8 cellular contexts compared by ENCODE assay signal in the genomic region with DNA sequence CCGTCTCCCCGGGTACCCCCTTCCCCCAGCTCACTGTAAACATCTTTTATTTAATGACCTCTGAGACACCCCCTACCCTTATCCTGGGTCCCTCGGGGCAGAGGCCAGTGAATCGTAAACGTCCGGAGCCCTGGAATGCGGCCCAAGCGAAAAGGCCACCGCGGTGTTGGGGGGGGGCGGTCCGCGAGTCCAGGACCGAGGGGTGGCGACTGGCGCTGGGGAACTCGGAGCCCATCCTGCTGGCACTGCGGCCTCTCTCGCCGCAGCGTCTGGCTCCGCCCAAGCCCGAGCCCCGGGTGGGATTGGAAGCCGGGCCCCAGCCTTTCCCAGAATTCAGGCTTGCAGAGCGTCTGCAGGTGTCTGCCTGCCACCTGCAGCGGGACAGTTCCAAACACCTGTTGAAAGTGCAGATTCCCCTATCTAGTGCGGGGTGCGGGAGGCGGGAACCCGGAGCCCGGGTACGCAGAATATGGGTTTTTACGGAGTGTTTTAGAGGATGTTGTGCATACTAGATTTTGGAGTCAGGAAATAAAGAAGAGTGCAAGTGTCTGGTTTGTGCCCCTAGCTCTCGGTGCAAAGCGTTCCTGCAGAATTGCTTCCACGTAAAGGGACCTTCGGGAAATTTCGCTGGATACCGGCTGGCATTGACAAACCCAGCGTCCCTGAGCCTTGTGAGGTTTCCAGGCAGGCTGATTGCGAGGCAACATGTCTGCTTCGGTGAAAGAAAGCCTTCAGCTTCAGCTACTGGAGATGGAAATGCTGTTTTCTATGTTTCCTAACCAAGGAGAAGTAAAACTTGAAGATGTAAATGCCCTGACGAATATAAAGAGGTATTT. TPM values are rescaled to one million over a fixed set of nuclear protein-coding genes. Genes with fewer than 3 reads are reported as not detected.
DNase-seq lines count a peak whose midpoint lies in the region; ATAC-seq, FAIRE-seq and TF ChIP-seq lines count a peak whose summit lies in the region.

No MANE protein-coding gene starts in this region.

- H3K36me3 Mint-ChIP-seq in CD4-positive, alpha-beta T cell (ENCODE audit: low read depth), result peaks cover 34% of the 10 kb centered on the region

- H3K9ac ChIP-seq in K562 (ENCODE audit: insufficient read depth in 1 of 2, low read depth in 2 of 2, low read length in 2 of 2), result peak overlapping the region; percentile 85 to 92

- intact Hi-C loops in CD4-positive, alpha-beta T cell (cut with DNase I, micrococcal nuclease), result loop anchor here (2.0 to 10.0 kb wide), 5 partner anchors 123 to 1031 kb away; partner anchors contain the start of genes CEP162 (in 2 of the 2), CYB5R4 (in 1 of the 2), DOP1A (in 1 of the 2) and IBTK (in 1 of the 2)
- intact Hi-C loops in K562 (cut with micrococcal nuclease), result loop anchor here (2.0 kb wide), 1 partner anchor 125 kb away; no protein-coding TSS in a partner anchor

- 0 out of 2 replicates have a peak, but pooled peaks cover 3% of the 10 kb centered on the region for H4K20me1 ChIP-seq in K562 (replicated peaks; ENCODE audit: control insufficient read depth, insufficient read depth, low read length)

- peak; percentile 6 for ATAC-seq in CD4-positive, alpha-beta T cell (ENCODE audit: poor library complexity)
- ATAC-seq in GM19372 (IDR thresholded peaks at IDR 0.05; ENCODE audit: low read depth, unreplicated experiment), result peak; percentile 17
- ATAC-seq in HG03520 (IDR thresholded peaks at IDR 0.05; ENCODE audit: unreplicated experiment), result peak; percentile 12
- ATAC-seq in K562, result peak; percentile 60

- H3K4me3 ChIP-seq in K562 (peak overlapping the region; percentile 97), iPS-11a (ENCODE audit: low read depth, low read length) (peak overlapping the region; percentile 81)

- WGBS in K562 (ENCODE audit: insufficient coverage, low coverage, missing lambda C conversion rate), result 15% methylated on average over 35 of the region's 44 CpGs

- peaks cover 6 to 14% of the 10 kb centered on the region in 2 experiments; a peak in 4 of 5 replicates for H3K4me1 ChIP-seq in K562 (replicated peaks in 1 of 2; ENCODE audit: control insufficient read depth in 2 of 2, insufficient read depth in 2 of 2, low read length in 2 of 2)

- peaks cover 53% of the 10 kb centered on the region for H3K4me1 Mint-ChIP-seq in CD4-positive, alpha-beta T cell (ENCODE audit: low read depth)

- peak overlapping the region; percentile 94 for H3K27ac Mint-ChIP-seq in CD4-positive, alpha-beta T cell

- no TSS peak for BruUV-seq in K562 (replicated peaks; lab: Mats Ljungman, UMichigan)

- no peak for TF ChIP-seq CTCF in CD4-positive, alpha-beta T cell (IDR thresholded peaks at IDR 0.05)
- TF ChIP-seq CTCF in K562 (IDR thresholded peaks at IDR 0.05 in 2 of 3, conservative IDR thresholded peaks at IDR 0.05 in 1 of 3; ENCODE audit: insufficient read depth in 2 of 3, low read depth in 1 of 3, low read length in 3 of 3), result no peak

- peak overlapping the region; percentile 88 for H3K4me2 ChIP-seq in K562 (ENCODE audit: insufficient read depth, low read length)

- H3K27me3 Mint-ChIP-seq in CD4-positive, alpha-beta T cell, result no peaks in the 10 kb centered on the region

- peaks cover 31% of the 10 kb centered on the region for H3K36me3 ChIP-seq in K562 (ENCODE audit: control insufficient read depth, insufficient read depth, low read length)

- H3K9me1 ChIP-seq in K562 (ENCODE audit: control insufficient read depth, insufficient read depth, low read length), result no peaks in the 10 kb centered on the region

- DNase-seq in CD4-positive, alpha-beta T cell, result peak in 5 of 10 experiments; percentile 2 to 44 (median 8)
- DNase-seq in SK-MEL-5 (ENCODE audit: low read depth, low spot score) (peak; percentile 14), K562 (ENCODE audit: extremely low read depth in 1 of 4, low spot score in 3 of 4) (peak; percentile 28 to 63 (median 55)), retina (peak; percentile 79), RCC 7860 (ENCODE audit: low spot score) (no peak)

- POLR2A ChIA-PET in CD4-positive, alpha-beta T cell (lab: Charles Lee), result interaction anchor here (0.8 to 2.0 kb wide), 6 partner anchors 10 to 128 kb away, joined by 3 to 6 read pairs (median 5); partner anchors contain the start of genes DOP1A and UBE3D
- POLR2A ChIA-PET in K562 (lab: Yijun Ruan, JAX), result interaction anchor here (0.6 to 1.0 kb wide), 3 partner anchors 10 to 1013 kb away, joined by 3 read pairs; no protein-coding TSS in a partner anchor

- peaks cover 41% of the 10 kb centered on the region for H3K79me2 ChIP-seq in K562 (ENCODE audit: control insufficient read depth, insufficient read depth, low read length)

- CTCF ChIA-PET in CD4-positive, alpha-beta T cell (lab: Charles Lee), result interaction anchor here (1.3 to 2.0 kb wide), 2 partner anchors 21 to 127 kb away, joined by 3 to 10 read pairs; partner anchors contain the start of gene DOP1A
- CTCF ChIA-PET in K562 (lab: Yijun Ruan, JAX; ENCODE audit: low intra/inter-chr PET ratio), result no interaction called here

- peak overlapping the region; percentile 98 for H2AFZ ChIP-seq in K562 (ENCODE audit: low read depth, low read length)

- no peak for TF ChIP-seq POLR2A in K562 (conservative IDR thresholded peaks at IDR 0.05)

- H3K9me3 Mint-ChIP-seq in CD4-positive, alpha-beta T cell, result no peaks in the 10 kb centered on the region

- H3K27ac ChIP-seq in CD4-positive, alpha-beta T cell (ENCODE audit: low read depth, low read length), result peak overlapping the region; percentile 70
- peak overlapping the region; percentile 87; the same call in 2 of the 3 replicates for H3K27ac ChIP-seq in K562 (ENCODE audit: extremely low read depth, low read depth, low read length)

- TF ChIP-seq EP300 in K562 (IDR thresholded peaks at IDR 0.05; ENCODE audit: low read length), result no peak

- in situ Hi-C loops in SK-MEL-5 (cut with HindIII; ENCODE audit: low pct_unique_long_range_greater_than_20kb, low sequenced_read_pairs), result no loop called here
- in situ Hi-C loops in K562 (cut with MboI), result loop anchor here (25.0 kb wide), 1 partner anchor 957 kb away; the partner anchor contains the start of gene IBTK

- no peak for TF ChIP-seq RAD21 in K562 (CRISPR knock-in tag; conservative IDR thresholded peaks at IDR 0.05 in 1 of 2, IDR thresholded peaks at IDR 0.05 in 1 of 2)

- H3K4me3 Mint-ChIP-seq in CD4-positive, alpha-beta T cell, result peak overlapping the region; percentile 80

- no peaks in the 10 kb centered on the region for H3K9me3 ChIP-seq in CD4-positive, alpha-beta T cell (ENCODE audit: control insufficient read depth, low read length)
- no peaks in the 10 kb centered on the region for H3K9me3 ChIP-seq in K562 (replicated peaks; ENCODE audit: control insufficient read depth, insufficient read depth, low read depth, low read length)

- FAIRE-seq in K562 (lab: Jason Lieb, UNC) (no peak), RCC 7860 (lab: Jason Lieb, UNC) (no peak)

- H3K27me3 ChIP-seq in CD4-positive, alpha-beta T cell (ENCODE audit: control insufficient read depth, insufficient read depth, low read length), result no peaks in the 10 kb centered on the region
- no peaks in the 10 kb centered on the region for H3K27me3 ChIP-seq in K562 (ENCODE audit: control insufficient read depth in 2 of 2, insufficient read depth in 2 of 2, low read length in 2 of 2)

RNA-seq across cellular contexts. Expression of gene RWDD2A, which starts 0.8 kb away (rescaled TPM):
- total RNA-seq in CD4-positive, alpha-beta T cell, result 1 to 10 TPM; 2.8 to 3.0 TPM
- total RNA-seq in SK-MEL-5 (2014; rRNA removed; shearing (Covaris generic)), result 2.8 and 3.1 TPM in 2 replicates
- polyA plus RNA-seq in SK-MEL-5 (2015; cell fraction: cytosol; rRNA removed), result 2.4 and 3.4 TPM in 2 replicates
- polyA plus RNA-seq in SK-MEL-5 (2015; cell fraction: nucleus; rRNA removed), result 7.2 and 10.0 TPM in 2 replicates
- total RNA-seq in K562 (2011; cell fraction: chromatin; rRNA removed; ENCODE audit: low replicate concordance), result 4.1 and 8.3 TPM in 2 replicates
- 4.3 and 5.0 TPM in 2 replicates for total RNA-seq in K562 (2011; cell fraction: nucleolus; rRNA removed)
- total RNA-seq in K562 (2011; cell fraction: nucleoplasm; rRNA removed), result 6.2 and 6.4 TPM in 2 replicates
- total RNA-seq in K562 (2014; rRNA removed), result 1.5 and 1.8 TPM in 2 replicates
- 1.8 and 1.9 TPM in 2 replicates for total RNA-seq in K562 (2014; rRNA removed; fragmentation: Illumina TruSeq; extraction: Trizol)
- total RNA-seq in K562 (2015; rRNA removed; fragmentation: Illumina TruSeq; extraction: Trizol), result 1.6 TPM in 2 replicates
- 1.7 and 2.0 TPM in 2 replicates for total RNA-seq in K562 (2021)
- polyA plus RNA-seq in K562 (2011; rRNA removed), result 4.7 and 4.8 TPM in 2 replicates
- polyA plus RNA-seq in K562 (2011; cell fraction: cytosol; rRNA removed), result 1.1 and 2.8 TPM in 2 replicates
- 3.9 and 7.0 TPM in 2 replicates for polyA plus RNA-seq in K562 (2011; cell fraction: nucleus; rRNA removed)
- 1.6 and 3.9 TPM in 2 replicates for polyA plus RNA-seq in K562 (2012)
- 2.0 and 2.1 TPM in 2 replicates for polyA plus RNA-seq in K562 (2014; fragmentation: Illumina TruSeq; extraction: Trizol)
- 1 to 10 TPM; 2.5 to 3.6 TPM for polyA plus RNA-seq in K562 (2014; fragmentation: Nextera tagmentation; extraction: Ambion mirVana)
- 1.8 and 2.6 TPM in 2 replicates for polyA plus RNA-seq in K562 (2014; rRNA removed)
- polyA minus RNA-seq in K562 (2011; rRNA and poly(A)+ RNA removed), result 3.7 and 6.2 TPM in 2 replicates
- polyA minus RNA-seq in K562 (2011; cell fraction: cytosol; rRNA and poly(A)+ RNA removed), result 1.2 and 1.4 TPM in 2 replicates
- polyA minus RNA-seq in K562 (2011; cell fraction: nucleus; rRNA and poly(A)+ RNA removed), result 2.8 and 7.2 TPM in 2 replicates

RNA-seq across cellular contexts. Expression of gene PGM3, which starts 0.9 kb away (rescaled TPM):
- 10 to 100 TPM; 22.6 to 25.3 TPM for total RNA-seq in CD4-positive, alpha-beta T cell
- 27.0 and 27.2 TPM in 2 replicates for total RNA-seq in SK-MEL-5 (2014; rRNA removed; shearing (Covaris generic))
- 12.7 and 15.8 TPM in 2 replicates for polyA plus RNA-seq in SK-MEL-5 (2015; cell fraction: cytosol; rRNA removed)
- 41.3 and 45.5 TPM in 2 replicates for polyA plus RNA-seq in SK-MEL-5 (2015; cell fraction: nucleus; rRNA removed)
- total RNA-seq in K562 (2011; cell fraction: chromatin; rRNA removed; ENCODE audit: low replicate concordance), result 90.0 and 184 TPM in 2 replicates
- 52.2 and 54.9 TPM in 2 replicates for total RNA-seq in K562 (2011; cell fraction: nucleolus; rRNA removed)
- total RNA-seq in K562 (2011; cell fraction: nucleoplasm; rRNA removed), result 80.7 and 101 TPM in 2 replicates
- total RNA-seq in K562 (2014; rRNA removed), result 19.1 TPM in 2 replicates
- 54.5 and 62.2 TPM in 2 replicates for total RNA-seq in K562 (2014; rRNA removed; fragmentation: Illumina TruSeq; extraction: Trizol)
- 32.2 and 36.6 TPM in 2 replicates for total RNA-seq in K562 (2015; rRNA removed; fragmentation: Illumina TruSeq; extraction: Trizol)
- total RNA-seq in K562 (2021), result 49.0 and 50.5 TPM in 2 replicates
- polyA plus RNA-seq in K562 (2011; rRNA removed), result 81.8 and 87.7 TPM in 2 replicates
- polyA plus RNA-seq in K562 (2011; cell fraction: cytosol; rRNA removed), result 13.6 and 29.2 TPM in 2 replicates
- 51.7 and 119 TPM in 2 replicates for polyA plus RNA-seq in K562 (2011; cell fraction: nucleus; rRNA removed)
- polyA plus RNA-seq in K562 (2012), result 37.9 and 42.6 TPM in 2 replicates
- polyA plus RNA-seq in K562 (2014; fragmentation: Illumina TruSeq; extraction: Trizol), result 28.4 and 30.5 TPM in 2 replicates
- 100 to 1,000 TPM in 1 of 2 experiments, 10 to 100 TPM in 1; 75.3 to 107 TPM for polyA plus RNA-seq in K562 (2014; fragmentation: Nextera tagmentation; extraction: Ambion mirVana)
- polyA plus RNA-seq in K562 (2014; rRNA removed), result 21.2 and 21.7 TPM in 2 replicates
- 288 and 342 TPM in 2 replicates for polyA minus RNA-seq in K562 (2011; rRNA and poly(A)+ RNA removed)
- 46.5 and 54.5 TPM in 2 replicates for polyA minus RNA-seq in K562 (2011; cell fraction: cytosol; rRNA and poly(A)+ RNA removed)
- polyA minus RNA-seq in K562 (2011; cell fraction: nucleus; rRNA and poly(A)+ RNA removed), result 59.1 and 142 TPM in 2 replicates

Comparison
In these comparisons a context has a peak if more than half of its experiments do, and no peak if none do; other contexts are left out.
1. ATAC-seq: peak in every context shown above with its lines; median percentile 60 in K562; 17 in GM19372; 12 in HG03520; 6 in CD4-positive, alpha-beta T cell.